8 cellular contexts compared by ENCODE assay signal in the genomic region with DNA sequence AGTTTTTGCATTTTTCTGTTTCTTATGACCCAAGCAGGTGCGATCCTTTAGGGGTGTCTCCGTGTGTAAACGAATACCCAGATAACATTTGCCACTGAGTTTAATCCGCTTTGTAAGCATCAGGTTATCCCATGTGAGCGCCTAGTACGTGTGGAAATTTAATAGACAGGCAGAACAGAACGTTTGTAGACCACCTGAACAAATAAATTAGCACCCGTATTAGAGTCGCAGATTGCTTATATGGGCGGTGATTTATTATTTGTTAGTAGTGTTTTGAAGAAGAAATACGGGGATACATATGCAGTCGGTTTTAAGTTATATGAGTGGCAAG.
DNase-seq lines count a peak whose midpoint lies in the region; ATAC-seq and TF ChIP-seq lines count a peak whose summit lies in the region.

No MANE protein-coding gene starts in this region.

- H3K36me3 ChIP-seq in NT2/D1 (ENCODE audit: insufficient read depth, insufficient read length, low read length) = peaks cover 32% of the 10 kb centered on the region

- DNase-seq in NT2/D1 (ENCODE audit: low read depth, low spot score) (no peak), foreskin fibroblast (no peak)
- no peak for DNase-seq in stimulated activated CD4-positive, alpha-beta T cell treated with anti-CD3 and anti-CD28 coated beads, Interleukin-12 subunit alpha, Interleukin-12 subunit beta, amount 100 ng/mL, for 4 hours
- DNase-seq in effector CD4-positive, alpha-beta T cell = no peak
- DNase-seq in activated CD4-positive, alpha-beta T cell treated with anti-CD3 and anti-CD28 coated beads, Interleukin-2, amount 50 U/mL, for 1 hour = no peak

- TF ChIP-seq CTCF in foreskin fibroblast (IDR thresholded peaks at IDR 0.05; ENCODE audit: low read depth, low read length) = no peak

- peak; percentile 27 for ATAC-seq in GM18511 (IDR thresholded peaks at IDR 0.05; ENCODE audit: unreplicated experiment)
- peak; percentile 22 for ATAC-seq in HG02678 (IDR thresholded peaks at IDR 0.05; ENCODE audit: unreplicated experiment)

- no peaks in the 10 kb centered on the region for H3K9me3 ChIP-seq in NT2/D1 (ENCODE audit: insufficient read depth, low read length)

- H3K4me1 ChIP-seq in NT2/D1 (ENCODE audit: insufficient read depth, insufficient read length) = no peaks in the 10 kb centered on the region

- H3K4me3 ChIP-seq in NT2/D1 (ENCODE audit: insufficient read length, low read depth) = peak overlapping the region; percentile 98
- H3K4me3 ChIP-seq in foreskin fibroblast (ENCODE audit: low read depth in 1 of 2, low read length in 2 of 2) = peak overlapping the region; percentile 81 to 85
- H3K4me3 ChIP-seq in skin epidermis = peak overlapping the region; percentile 65 to 97 (median 93)

- peak overlapping the region; percentile 79 for H3K9ac ChIP-seq in NT2/D1 (ENCODE audit: insufficient read length, low read depth)

- no peaks in the 10 kb centered on the region for H3K27me3 ChIP-seq in NT2/D1 (ENCODE audit: insufficient read depth, insufficient read length)

- H3K27ac ChIP-seq in skin epidermis = peak overlapping the region in 19 of 21 experiments; percentile 44 to 96 (median 88)
